Comparison of ENCODE assay signal across 23 cellular contexts in genomic region chr11:65803797-65804492, GRCh38. TPM values are rescaled to one million over a fixed set of nuclear protein-coding genes. Genes with fewer than 3 reads are reported as not detected.
"Had no signal": no experiment of that assay in that cellular context is flagged by ENCODE, and none has a peak within 500 bp of the region (broad histone marks: within the 10 kb centered on the region; RNA-seq: fewer than 3 reads in every experiment).

No MANE protein-coding gene starts in this region.

- H3K36me3 Mint-ChIP-seq: natural killer cell treated with Interleukin-12 subunit alpha and Interleukin-12 subunit beta and Interleukin-15 and Interleukin-18, amount 100 ng/mL, for 72 hours had no signal

- H3K27ac Mint-ChIP-seq: activated CD4-positive, alpha-beta T cell treated with anti-CD3 and anti-CD28 coated beads, Interleukin-2, amount 10 ng/mL, durations not matched to agents 24 days and 14 days; activated T-helper 17 cell treated with anti-CD3 and anti-CD28 coated beads, Interleukin-2, amount 50 U/mL, for 72 hours; natural killer cell treated with Interleukin-12 subunit alpha and Interleukin-12 subunit beta and Interleukin-15 and Interleukin-18, amount 100 ng/mL, for 72 hours had no signal

- H3K9me3 Mint-ChIP-seq: activated CD4-positive, alpha-beta T cell treated with anti-CD3 and anti-CD28 coated beads, Interleukin-2, amount 10 ng/mL, durations not matched to agents 24 days and 14 days; activated T-helper 17 cell treated with anti-CD3 and anti-CD28 coated beads, Interleukin-2, amount 50 U/mL, for 72 hours; natural killer cell treated with Interleukin-12 subunit alpha and Interleukin-12 subunit beta and Interleukin-15 and Interleukin-18, amount 100 ng/mL, for 72 hours had no signal

- H3K27ac ChIP-seq: colonic mucosa, foreskin keratinocyte, right atrium auricular region, thoracic aorta had no signal

- H3K4me3 ChIP-seq: colonic mucosa, right atrium auricular region, thoracic aorta had no signal

- H3K36me3 ChIP-seq: colonic mucosa, right atrium auricular region, thoracic aorta had no signal

- H3K4me3 Mint-ChIP-seq: activated CD4-positive, alpha-beta T cell treated with anti-CD3 and anti-CD28 coated beads, Interleukin-2, amount 10 ng/mL, durations not matched to agents 24 days and 14 days; activated T-helper 17 cell treated with anti-CD3 and anti-CD28 coated beads, Interleukin-2, amount 50 U/mL, for 72 hours; natural killer cell treated with Interleukin-12 subunit alpha and Interleukin-12 subunit beta and Interleukin-15 and Interleukin-18, amount 100 ng/mL, for 72 hours had no signal

- H3K4me1 ChIP-seq: colonic mucosa, foreskin keratinocyte, right atrium auricular region had no signal

- ATAC-seq: activated T-helper 17 cell treated with anti-CD3 and anti-CD28 coated beads, Interleukin-2, amount 50 U/mL, for 72 hours; foreskin keratinocyte; left ventricle myocardium superior had no signal

- DNase-seq: activated CD4-positive, alpha-beta T cell treated with anti-CD3 and anti-CD28 coated beads, Interleukin-2, amount 10 ng/mL, durations not matched to agents 24 days and 14 days; activated CD4-positive, CD25-positive, alpha-beta regulatory T cell; activated CD8-positive, alpha-beta memory T cell treated with anti-CD3 and anti-CD28 coated beads for 24 hours; activated naive CD4-positive, alpha-beta T cell treated with Interleukin-2 at 50 U/mL for 16 hours; activated T-cell treated with anti-CD3 and anti-CD28 coated beads for 4 hours; colonic mucosa; effector CD8-positive, alpha-beta T cell; foreskin keratinocyte; glutamatergic neuron; kidney glomerular epithelial cell; left ventricle myocardium superior; mesenchymal stem cell; occipital lobe; small intestine; stimulated activated CD4-positive, alpha-beta T cell treated with anti-CD3 and anti-CD28 coated beads, Interleukin-4, amount 100 ng/mL, for 4 hours; SW 1271 had no signal

- H3K27me3 ChIP-seq: colonic mucosa had no signal

- H3K9me3 ChIP-seq: colonic mucosa, right atrium auricular region, thoracic aorta had no signal

RNA-seq across cellular contexts. Expression of gene OVOL1, which starts 17.1 kb away (rescaled TPM):
- total RNA-seq: activated CD4-positive, alpha-beta T cell treated with anti-CD3 and anti-CD28 coated beads, Interleukin-2, amount 10 ng/mL, durations not matched to agents 24 days and 14 days; cardiac septum; endothelial cell of umbilical vein; left ventricle myocardium superior; natural killer cell treated with Interleukin-12 subunit alpha and Interleukin-12 subunit beta and Interleukin-15 and Interleukin-18, amount 100 ng/mL, for 72 hours; occipital lobe; posterior vena cava; right atrium auricular region had no signal

RNA-seq across cellular contexts. Expression of gene SNX32, which starts 29.8 kb away (rescaled TPM):
- total RNA-seq: endothelial cell of umbilical vein, left ventricle myocardium superior had no signal
